Comparison of ENCODE assay signal across 22 cellular contexts in the genomic region with DNA sequence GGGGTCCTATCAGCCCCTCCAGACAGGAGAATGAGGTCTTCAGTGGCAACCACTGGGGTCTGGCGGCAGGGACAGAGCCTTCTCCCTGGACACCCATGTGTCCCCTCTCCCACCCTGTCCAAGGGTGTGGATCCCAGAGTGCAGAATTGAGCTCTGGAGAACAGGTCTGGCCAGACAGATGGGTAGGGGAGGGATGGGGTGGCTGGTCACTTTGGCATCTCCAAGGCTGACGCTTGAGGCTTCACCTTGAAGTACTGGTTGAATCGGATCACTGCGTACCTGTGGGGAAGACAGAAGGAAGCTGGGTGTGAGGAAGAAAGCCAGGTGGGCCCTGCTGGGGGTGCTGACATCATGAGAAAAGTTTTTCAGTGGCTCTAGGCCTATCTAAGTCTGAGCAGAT. TPM values are rescaled to one million over a fixed set of nuclear protein-coding genes. Genes with fewer than 3 reads are reported as not detected.
"Had no signal": no experiment of that assay in that cellular context is flagged by ENCODE, and none has a peak within 500 bp of the region (broad histone marks: within the 10 kb centered on the region; RNA-seq: fewer than 3 reads in every experiment).

No MANE protein-coding gene starts in this region.

- ATAC-seq: activated T-cell treated with anti-CD3 and anti-CD28 coated beads, Interleukin-2, amount 50 U/mL, for 72 hours; left ventricle myocardium superior; naive thymus-derived CD8-positive, alpha-beta T cell had no signal

- FAIRE-seq: bronchial epithelial cell had no signal

- H3K4me3 ChIP-seq: ascending aorta, esophagus squamous epithelium, thyroid gland had no signal

- DNase-seq: activated CD4-positive, alpha-beta T cell treated with anti-CD3 and anti-CD28 coated beads for 1 hour; activated effector memory CD4-positive, alpha-beta T cell treated with anti-CD3 and anti-CD28 coated beads, Interleukin-2, amount 50 U/mL, for 16 hours; activated naive CD4-positive, alpha-beta T cell treated with anti-CD3 and anti-CD28 coated beads, Interleukin-2, amount 50 U/mL, for 16 hours; activated T-cell treated with anti-CD3 and anti-CD28 coated beads, Interleukin-2, amount 50 U/mL, for 72 hours; effector CD4-positive, alpha-beta T cell; esophagus squamous epithelium; immature natural killer cell; left ventricle myocardium superior; naive thymus-derived CD8-positive, alpha-beta T cell; stimulated activated CD4-positive, alpha-beta T cell treated with anti-CD3 and anti-CD28 coated beads, Interleukin-12 subunit alpha, Interleukin-12 subunit beta, amount 100 ng/mL, for 4 hours; stimulated activated CD4-positive, alpha-beta T cell treated with anti-CD3 and anti-CD28 coated beads, Interleukin-1b, Interleukin-23, amount 100 ng/mL, for 48 hours; stimulated activated CD8-positive, alpha-beta memory T cell treated with anti-CD3 and anti-CD28 coated beads, Interleukin-4, amount 100 ng/mL, for 48 hours; stimulated activated naive CD4-positive, alpha-beta T cell; T-helper 1 cell; thyroid gland; WERI-Rb-1 had no signal

- H3K27me3 ChIP-seq: ascending aorta, esophagus squamous epithelium, neutrophil, thyroid gland had no signal

- H3K36me3 ChIP-seq: neutrophil had no signal

- H3K27ac ChIP-seq: neutrophil, WERI-Rb-1 had no signal

- H3K9me3 ChIP-seq: ascending aorta, esophagus squamous epithelium, neutrophil, thyroid gland had no signal

RNA-seq across cellular contexts. Expression of a gene that starts 34.2 kb away (rescaled TPM):
- total RNA-seq: activated CD8-positive, alpha-beta memory T cell treated with anti-CD3 and anti-CD28 coated beads for 36 hours; activated T-cell treated with anti-CD3 and anti-CD28 coated beads, Interleukin-2, amount 50 U/mL, for 72 hours; ascending aorta; cerebellum; left ventricle myocardium superior; naive thymus-derived CD8-positive, alpha-beta T cell; posterior vena cava; thyroid gland had no signal
- polyA plus RNA-seq: immature natural killer cell; naive thymus-derived CD8-positive, alpha-beta T cell had no signal
